ENCODE assay signal across 20 cellular contexts in genomic region chr3:189184566-189184965, GRCh38. TPM values are rescaled to one million over a fixed set of nuclear protein-coding genes. Genes with fewer than 3 reads are reported as not detected.
A peak's percentile ranks its signal among the peaks of the same experiment; 100 is the strongest.
DNase-seq lines count a peak whose midpoint lies in the region; ATAC-seq and TF ChIP-seq lines count a peak whose summit lies in the region.
"Had no signal": no experiment of that assay in that cellular context is flagged by ENCODE, and none has a peak within 500 bp of the region (broad histone marks: within the 10 kb centered on the region; RNA-seq: fewer than 3 reads in every experiment).

No MANE protein-coding gene starts in this region.

- H3K27me3 Mint-ChIP-seq in CD8-positive, alpha-beta memory T cell: no peaks in the 10 kb centered on the region

- no peaks in the 10 kb centered on the region for H3K4me1 Mint-ChIP-seq in CD8-positive, alpha-beta memory T cell
- H3K4me1 Mint-ChIP-seq: B cell; CD4-positive, CD25-positive, alpha-beta regulatory T cell had no signal

- H3K4me2 ChIP-seq in SK-N-SH: peak overlapping the region; percentile 19; the same call in 1 of the 2 replicates
- H3K4me2 ChIP-seq: BLaER1 had no signal

- TF ChIP-seq CTCF in SK-N-SH (IDR thresholded peaks at IDR 0.05) (no peak), fibroblast of the aortic adventitia (IDR thresholded peaks at IDR 0.05; ENCODE audit: insufficient read depth, low read length) (no peak), testis (IDR thresholded peaks at IDR 0.05) (no peak)

- no peaks in the 10 kb centered on the region for H3K9me2 ChIP-seq in SK-N-SH

- H3K79me2 ChIP-seq in SK-N-SH (ENCODE audit: insufficient read depth): no peaks in the 10 kb centered on the region

- H3K4me3 ChIP-seq in SK-N-SH (ENCODE audit: low read depth in 2 of 2, low read length in 1 of 2) (0 out of 4 replicates have a peak overlapping the region, but pooled peaks of 1 of the 2 experiments have one; percentile 21), fibroblast of the aortic adventitia (ENCODE audit: low read depth, low read length) (peak overlapping the region; percentile 7), testis (no peak overlapping the region)
- no peak overlapping the region for H3K4me3 ChIP-seq in CD8-positive, alpha-beta memory T cell (ENCODE audit: low read length)
- H3K4me3 ChIP-seq: BLaER1, GM12878 had no signal

- no peaks in the 10 kb centered on the region for H3K27me3 ChIP-seq in SK-N-SH (ENCODE audit: insufficient read depth)
- no peaks in the 10 kb centered on the region for H3K27me3 ChIP-seq in testis
- no peaks in the 10 kb centered on the region for H3K27me3 ChIP-seq in CD8-positive, alpha-beta memory T cell (ENCODE audit: insufficient read depth, low read length, poor library complexity, severe bottlenecking)
- H3K27me3 ChIP-seq: BLaER1 had no signal

- no peak for TF ChIP-seq RAD21 in SK-N-SH (IDR thresholded peaks at IDR 0.05; ENCODE audit: low read length)

- H3K9me3 ChIP-seq in SK-N-SH (no peaks in the 10 kb centered on the region), testis (no peaks in the 10 kb centered on the region)
- no peaks in the 10 kb centered on the region for H3K9me3 ChIP-seq in CD8-positive, alpha-beta memory T cell (ENCODE audit: low read length)

- no peak for ATAC-seq in SK-N-SH treated with all-trans-retinoic acid at 6 μM for 48 hours
- ATAC-seq: CD8-positive, alpha-beta T cell; GM12878 had no signal

- H3K36me3 ChIP-seq in SK-N-SH (replicated peaks in 1 of 2; ENCODE audit: control insufficient read depth in 1 of 2, insufficient read depth in 2 of 2, low read length in 1 of 2) (no peaks in the 10 kb centered on the region), testis (ENCODE audit: low read depth, missing control alignments) (no peaks in the 10 kb centered on the region)
- no peaks in the 10 kb centered on the region for H3K36me3 ChIP-seq in CD8-positive, alpha-beta memory T cell (ENCODE audit: insufficient read depth, low read length)
- H3K36me3 ChIP-seq: BLaER1 had no signal

- 35% methylated on average over 7 of the region's 7 CpGs for WGBS in SK-N-SH (ENCODE audit: low lambda C conversion rate)
- WGBS in testis, 2 donors: 41 to 69% methylated on average over 7 of the region's 7 CpGs

- POLR2A ChIA-PET in SK-N-SH (lab: Yijun Ruan, JAX): no interaction called here
- POLR2A ChIA-PET in CD8-positive, alpha-beta memory T cell (lab: Charles Lee): no interaction called here

- CTCF ChIA-PET in SK-N-SH (lab: Yijun Ruan, JAX): interaction anchor here (1.0 to 1.2 kb wide), 2 partner anchors 1445 to 1446 kb away, joined by 3 read pairs; no protein-coding TSS in a partner anchor
- CTCF ChIA-PET in CD8-positive, alpha-beta memory T cell (lab: Charles Lee): no interaction called here

- H3K4me3 Mint-ChIP-seq in CD8-positive, alpha-beta memory T cell: no peak overlapping the region
- H3K4me3 Mint-ChIP-seq: B cell; CD4-positive, CD25-positive, alpha-beta regulatory T cell; CD8-positive, alpha-beta T cell had no signal

- peaks cover 20 to 33% (median 28%) of the 10 kb centered on the region in 5 donors for H3K9me3 Mint-ChIP-seq in CD8-positive, alpha-beta memory T cell

- H3K27ac ChIP-seq in SK-N-SH (ENCODE audit: low read depth in 2 of 2, low read length in 1 of 2) (no peak overlapping the region), testis (peak overlapping the region; percentile 53 to 73)
- no peak overlapping the region for H3K27ac ChIP-seq in CD8-positive, alpha-beta memory T cell (ENCODE audit: low read depth, low read length)
- H3K27ac ChIP-seq: 22Rv1, BLaER1, C4-2B had no signal

- H4K20me1 ChIP-seq in SK-N-SH (ENCODE audit: insufficient read depth): no peaks in the 10 kb centered on the region
- H4K20me1 ChIP-seq: BLaER1 had no signal

- DNase-seq in SK-N-SH (no peak), fibroblast of the aortic adventitia (ENCODE audit: low read depth) (no peak), testis (peak; percentile 58), islet precursor cell (no peak)
- DNase-seq in CD8-positive, alpha-beta memory T cell: no peak
- DNase-seq: CD4-positive, CD25-positive, alpha-beta regulatory T cell; CD8-positive, alpha-beta T cell; DMS 273 treated with DMSO at 0.1 percent for 48 hours; DMS79; EL; GDM1; GOT3; H7; HCEC 1CT had no signal

- H2AFZ ChIP-seq in SK-N-SH (ENCODE audit: low read depth): no peak overlapping the region

- H3K36me3 Mint-ChIP-seq in CD8-positive, alpha-beta memory T cell: peaks cover 13 to 57% (median 48%) of the 10 kb centered on the region in 3 donors
- H3K36me3 Mint-ChIP-seq: CD4-positive, CD25-positive, alpha-beta regulatory T cell had no signal

- no peaks in the 10 kb centered on the region for H3F3A ChIP-seq in SK-N-SH (replicated peaks; ENCODE audit: insufficient read depth)

- TF ChIP-seq EP300 in SK-N-SH (IDR thresholded peaks at IDR 0.05; ENCODE audit: borderline replicate concordance in 1 of 2, low read depth in 1 of 2, low read length in 1 of 2): no peak

- intact Hi-C loops in testis (cut with DNase I; ENCODE audit: low total_unique reads): no loop called here

- H3K27ac Mint-ChIP-seq in CD8-positive, alpha-beta memory T cell: no peak overlapping the region
- H3K27ac Mint-ChIP-seq: B cell; CD4-positive, CD25-positive, alpha-beta regulatory T cell; CD8-positive, alpha-beta T cell had no signal

- H3K9ac ChIP-seq in SK-N-SH: no peak overlapping the region
- H3K9ac ChIP-seq: BLaER1 had no signal

- no peak for TF ChIP-seq POLR2A in testis (IDR thresholded peaks at IDR 0.05)

- H3K4me1 ChIP-seq in SK-N-SH (ENCODE audit: control insufficient read depth in 1 of 2, insufficient read depth in 2 of 2, low read depth in 1 of 2, low read length in 1 of 2) (no peaks in the 10 kb centered on the region), testis (peaks cover 16% of the 10 kb centered on the region)
- no peaks in the 10 kb centered on the region for H3K4me1 ChIP-seq in CD8-positive, alpha-beta memory T cell (ENCODE audit: insufficient read depth, low read length)
- H3K4me1 ChIP-seq: BLaER1 had no signal

TF ChIP-seq in SK-N-SH, 30 proteins besides CTCF, POLR2A, EP300 and RAD21:
- TF ChIP-seq POLR2AphosphoS5 (IDR thresholded peaks at IDR 0.05; ENCODE audit: low read depth, low read length) (no peak), TAF1 (IDR thresholded peaks at IDR 0.05; ENCODE audit: borderline replicate concordance, low read depth, low read length) (no peak), RFX5 (IDR thresholded peaks at IDR 0.05; ENCODE audit: low read length) (no peak), SIN3A (IDR thresholded peaks at IDR 0.05; ENCODE audit: borderline replicate concordance, low read depth, low read length) (no peak), NRF1 (IDR thresholded peaks at IDR 0.05; ENCODE audit: low read depth, low read length) (no peak), NFIC (IDR thresholded peaks at IDR 0.05; ENCODE audit: borderline replicate concordance) (no peak)

TF ChIP-seq in SK-N-SH treated with all-trans-retinoic acid at 6 μM for 48 hours, 23 proteins besides CTCF, POLR2A, EP300 and RAD21 (continues in another document):
- TF ChIP-seq ZFP30 (CRISPR knock-in tag; IDR thresholded peaks at IDR 0.05) (no peak), ESRRG (CRISPR knock-in tag; IDR thresholded peaks at IDR 0.05) (no peak), ZNF70 (CRISPR knock-in tag; IDR thresholded peaks at IDR 0.05) (no peak), ZNF565 (CRISPR knock-in tag; conservative IDR thresholded peaks at IDR 0.05; ENCODE audit: low read depth) (no peak), BACH2 (CRISPR knock-in tag; IDR thresholded peaks at IDR 0.05; ENCODE audit: borderline replicate concordance) (no peak)
- TF ChIP-seq, protein P1, sequence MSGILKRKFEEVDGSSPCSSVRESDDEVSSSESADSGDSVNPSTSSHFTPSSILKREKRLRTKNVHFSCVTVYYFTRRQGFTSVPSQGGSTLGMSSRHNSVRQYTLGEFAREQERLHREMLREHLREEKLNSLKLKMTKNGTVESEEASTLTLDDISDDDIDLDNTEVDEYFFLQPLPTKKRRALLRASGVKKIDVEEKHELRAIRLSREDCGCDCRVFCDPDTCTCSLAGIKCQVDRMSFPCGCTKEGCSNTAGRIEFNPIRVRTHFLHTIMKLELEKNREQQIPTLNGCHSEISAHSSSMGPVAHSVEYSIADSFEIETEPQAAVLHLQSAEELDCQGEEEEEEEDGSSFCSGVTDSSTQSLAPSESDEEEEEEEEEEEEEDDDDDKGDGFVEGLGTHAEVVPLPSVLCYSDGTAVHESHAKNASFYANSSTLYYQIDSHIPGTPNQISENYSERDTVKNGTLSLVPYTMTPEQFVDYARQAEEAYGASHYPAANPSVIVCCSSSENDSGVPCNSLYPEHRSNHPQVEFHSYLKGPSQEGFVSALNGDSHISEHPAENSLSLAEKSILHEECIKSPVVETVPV (CRISPR knock-in tag; IDR thresholded peaks at IDR 0.05): no peak
- TF ChIP-seq, protein P2, sequence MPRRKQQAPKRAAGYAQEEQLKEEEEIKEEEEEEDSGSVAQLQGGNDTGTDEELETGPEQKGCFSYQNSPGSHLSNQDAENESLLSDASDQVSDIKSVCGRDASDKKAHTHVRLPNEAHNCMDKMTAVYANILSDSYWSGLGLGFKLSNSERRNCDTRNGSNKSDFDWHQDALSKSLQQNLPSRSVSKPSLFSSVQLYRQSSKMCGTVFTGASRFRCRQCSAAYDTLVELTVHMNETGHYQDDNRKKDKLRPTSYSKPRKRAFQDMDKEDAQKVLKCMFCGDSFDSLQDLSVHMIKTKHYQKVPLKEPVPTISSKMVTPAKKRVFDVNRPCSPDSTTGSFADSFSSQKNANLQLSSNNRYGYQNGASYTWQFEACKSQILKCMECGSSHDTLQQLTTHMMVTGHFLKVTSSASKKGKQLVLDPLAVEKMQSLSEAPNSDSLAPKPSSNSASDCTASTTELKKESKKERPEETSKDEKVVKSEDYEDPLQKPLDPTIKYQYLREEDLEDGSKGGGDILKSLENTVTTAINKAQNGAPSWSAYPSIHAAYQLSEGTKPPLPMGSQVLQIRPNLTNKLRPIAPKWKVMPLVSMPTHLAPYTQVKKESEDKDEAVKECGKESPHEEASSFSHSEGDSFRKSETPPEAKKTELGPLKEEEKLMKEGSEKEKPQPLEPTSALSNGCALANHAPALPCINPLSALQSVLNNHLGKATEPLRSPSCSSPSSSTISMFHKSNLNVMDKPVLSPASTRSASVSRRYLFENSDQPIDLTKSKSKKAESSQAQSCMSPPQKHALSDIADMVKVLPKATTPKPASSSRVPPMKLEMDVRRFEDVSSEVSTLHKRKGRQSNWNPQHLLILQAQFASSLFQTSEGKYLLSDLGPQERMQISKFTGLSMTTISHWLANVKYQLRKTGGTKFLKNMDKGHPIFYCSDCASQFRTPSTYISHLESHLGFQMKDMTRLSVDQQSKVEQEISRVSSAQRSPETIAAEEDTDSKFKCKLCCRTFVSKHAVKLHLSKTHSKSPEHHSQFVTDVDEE (CRISPR knock-in tag; IDR thresholded peaks at IDR 0.05): no peak

RNA-seq across cellular contexts. Expression of gene TPRG1, which starts 12.8 kb away (rescaled TPM):
- polyA plus RNA-seq in SK-N-SH (2012; rRNA removed) (0.64 and 1.8 TPM in 2 replicates), testis (ENCODE audit: insufficient read depth, low read depth, low replicate concordance) (15.5 TPM)
- 0.97 and 1.2 TPM in 2 replicates for polyA plus RNA-seq in SK-N-SH (2012; cell fraction: cytosol; rRNA removed)
- 2.7 and 3.5 TPM in 2 replicates for polyA plus RNA-seq in SK-N-SH (2012; cell fraction: nucleus; rRNA removed)
- total RNA-seq in fibroblast of the aortic adventitia (ENCODE audit: low replicate concordance) (0.45 and 8.6 TPM in 2 replicates), testis (10 to 100 TPM; 15.9 to 25.2 TPM)
- 10 to 100 TPM; 28.6 to 29.6 TPM for total RNA-seq in CD8-positive, alpha-beta memory T cell
- 30.5 TPM for polyA plus RNA-seq in CD8-positive, alpha-beta memory T cell

Comparison
In these comparisons a context has a peak if more than half of its experiments do, and no peak if none do; other contexts are left out.
1. H3K27ac ChIP-seq: peak in testis (2 of 2); none in SK-N-SH (0 of 2) and CD8-positive, alpha-beta memory T cell (single experiment).